Comparison of ENCODE assay signal across 1 cellular context in the genomic region with DNA sequence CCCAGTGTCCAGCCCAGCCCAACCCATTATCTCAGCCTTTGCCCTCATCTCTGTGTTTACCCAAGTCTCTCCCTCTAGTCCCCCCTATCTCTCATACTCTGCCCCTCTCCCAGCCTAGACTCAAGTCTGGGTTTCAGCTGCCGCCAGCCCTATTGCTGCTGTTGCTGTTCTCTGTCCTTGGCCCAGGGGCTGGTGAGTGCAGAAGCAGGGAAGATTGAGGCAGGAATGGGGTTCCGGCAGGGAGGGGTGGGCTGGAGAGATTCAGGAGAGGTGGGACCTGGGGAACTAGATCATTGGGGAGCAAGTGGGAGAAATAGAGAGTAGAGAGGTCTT.
TF ChIP-seq lines count a peak whose summit lies in the region.

No MANE protein-coding gene starts in this region.

TF ChIP-seq in HepG2, 621 proteins besides CTCF, POLR2A, EP300 and RAD21:
- TF ChIP-seq NONO (IDR thresholded peaks at IDR 0.05) (no peak), NONO (CRISPR knock-in tag; conservative IDR thresholded peaks at IDR 0.05) (0 out of 2 replicates have a peak, but pooled peaks have one; percentile 20), HNF4A (CRISPR knock-in tag; IDR thresholded peaks at IDR 0.05) (no peak), ZMYM3 (CRISPR knock-in tag; IDR thresholded peaks at IDR 0.05) (0 out of 2 replicates have a peak, but pooled peaks have one; percentile 15), ADNP (CRISPR knock-in tag; IDR thresholded peaks at IDR 0.05) (no peak), NR2C2 (CRISPR knock-in tag; IDR thresholded peaks at IDR 0.05; ENCODE audit: borderline replicate concordance) (peak; percentile 33; the same call in 1 of the 2 replicates), HDAC1 (CRISPR knock-in tag; IDR thresholded peaks at IDR 0.05) (0 out of 2 replicates have a peak, but pooled peaks have one; percentile 17), ARID2 (CRISPR knock-in tag; IDR thresholded peaks at IDR 0.05; ENCODE audit: borderline replicate concordance) (no peak), ZNF598 (CRISPR knock-in tag; IDR thresholded peaks at IDR 0.05; ENCODE audit: borderline replicate concordance) (0 out of 2 replicates have a peak, but pooled peaks have one; percentile 34), ZNF292 (CRISPR knock-in tag; IDR thresholded peaks at IDR 0.05; ENCODE audit: borderline replicate concordance, low read depth) (peak; percentile 41; the same call in 1 of the 2 replicates), NRL (CRISPR knock-in tag; IDR thresholded peaks at IDR 0.05; ENCODE audit: borderline replicate concordance) (no peak), ZBTB1 (CRISPR knock-in tag; IDR thresholded peaks at IDR 0.05; ENCODE audit: borderline replicate concordance) (no peak), ZNF282 (IDR thresholded peaks at IDR 0.05; ENCODE audit: partially characterized antibody) (no peak), ZZZ3 (CRISPR knock-in tag; IDR thresholded peaks at IDR 0.05; ENCODE audit: borderline replicate concordance) (no peak), ZNF234 (CRISPR knock-in tag; conservative IDR thresholded peaks at IDR 0.05) (no peak), PITX1 (CRISPR knock-in tag; IDR thresholded peaks at IDR 0.05) (peak; percentile 47; the same call in 1 of the 2 replicates), ZNF256 (CRISPR knock-in tag; conservative IDR thresholded peaks at IDR 0.05) (no peak), ETV5 (CRISPR knock-in tag; IDR thresholded peaks at IDR 0.05; ENCODE audit: borderline replicate concordance) (no peak), BORCS8-MEF2B (CRISPR knock-in tag; IDR thresholded peaks at IDR 0.05) (no peak), MEF2D (CRISPR knock-in tag; IDR thresholded peaks at IDR 0.05) (peak; percentile 23; the same call in 1 of the 2 replicates), ATM (IDR thresholded peaks at IDR 0.05; ENCODE audit: borderline replicate concordance) (no peak), SNAPC2 (CRISPR knock-in tag; IDR thresholded peaks at IDR 0.05) (no peak), MBNL3 (CRISPR knock-in tag; conservative IDR thresholded peaks at IDR 0.05) (no peak), ZFP62 (CRISPR knock-in tag; IDR thresholded peaks at IDR 0.05) (no peak), ZNF44 (CRISPR knock-in tag; IDR thresholded peaks at IDR 0.05) (no peak), BCL6 (CRISPR knock-in tag; IDR thresholded peaks at IDR 0.05) (no peak), ZNF207 (IDR thresholded peaks at IDR 0.05; ENCODE audit: borderline replicate concordance) (no peak), EZH2 (conservative IDR thresholded peaks at IDR 0.05; ENCODE audit: low read depth, low read length) (no peak), HOXA7 (CRISPR knock-in tag; IDR thresholded peaks at IDR 0.05) (no peak), AKAP8 (CRISPR knock-in tag; IDR thresholded peaks at IDR 0.05) (no peak), ZC3H4 (CRISPR knock-in tag; IDR thresholded peaks at IDR 0.05; ENCODE audit: borderline replicate concordance) (no peak), ZNF75D (CRISPR knock-in tag; IDR thresholded peaks at IDR 0.05; ENCODE audit: borderline replicate concordance) (no peak), ARNT (IDR thresholded peaks at IDR 0.05) (no peak), ZNF746 (CRISPR knock-in tag; IDR thresholded peaks at IDR 0.05) (no peak)
- TF ChIP-seq, protein P1, sequence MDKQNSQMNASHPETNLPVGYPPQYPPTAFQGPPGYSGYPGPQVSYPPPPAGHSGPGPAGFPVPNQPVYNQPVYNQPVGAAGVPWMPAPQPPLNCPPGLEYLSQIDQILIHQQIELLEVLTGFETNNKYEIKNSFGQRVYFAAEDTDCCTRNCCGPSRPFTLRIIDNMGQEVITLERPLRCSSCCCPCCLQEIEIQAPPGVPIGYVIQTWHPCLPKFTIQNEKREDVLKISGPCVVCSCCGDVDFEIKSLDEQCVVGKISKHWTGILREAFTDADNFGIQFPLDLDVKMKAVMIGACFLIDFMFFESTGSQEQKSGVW (CRISPR knock-in tag; IDR thresholded peaks at IDR 0.05; ENCODE audit: borderline replicate concordance) = no peak
- TF ChIP-seq, protein P2, sequence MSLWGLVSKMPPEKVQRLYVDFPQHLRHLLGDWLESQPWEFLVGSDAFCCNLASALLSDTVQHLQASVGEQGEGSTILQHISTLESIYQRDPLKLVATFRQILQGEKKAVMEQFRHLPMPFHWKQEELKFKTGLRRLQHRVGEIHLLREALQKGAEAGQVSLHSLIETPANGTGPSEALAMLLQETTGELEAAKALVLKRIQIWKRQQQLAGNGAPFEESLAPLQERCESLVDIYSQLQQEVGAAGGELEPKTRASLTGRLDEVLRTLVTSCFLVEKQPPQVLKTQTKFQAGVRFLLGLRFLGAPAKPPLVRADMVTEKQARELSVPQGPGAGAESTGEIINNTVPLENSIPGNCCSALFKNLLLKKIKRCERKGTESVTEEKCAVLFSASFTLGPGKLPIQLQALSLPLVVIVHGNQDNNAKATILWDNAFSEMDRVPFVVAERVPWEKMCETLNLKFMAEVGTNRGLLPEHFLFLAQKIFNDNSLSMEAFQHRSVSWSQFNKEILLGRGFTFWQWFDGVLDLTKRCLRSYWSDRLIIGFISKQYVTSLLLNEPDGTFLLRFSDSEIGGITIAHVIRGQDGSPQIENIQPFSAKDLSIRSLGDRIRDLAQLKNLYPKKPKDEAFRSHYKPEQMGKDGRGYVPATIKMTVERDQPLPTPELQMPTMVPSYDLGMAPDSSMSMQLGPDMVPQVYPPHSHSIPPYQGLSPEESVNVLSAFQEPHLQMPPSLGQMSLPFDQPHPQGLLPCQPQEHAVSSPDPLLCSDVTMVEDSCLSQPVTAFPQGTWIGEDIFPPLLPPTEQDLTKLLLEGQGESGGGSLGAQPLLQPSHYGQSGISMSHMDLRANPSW (CRISPR knock-in tag; IDR thresholded peaks at IDR 0.05; ENCODE audit: borderline replicate concordance) = no peak
- TF ChIP-seq, protein P3, sequence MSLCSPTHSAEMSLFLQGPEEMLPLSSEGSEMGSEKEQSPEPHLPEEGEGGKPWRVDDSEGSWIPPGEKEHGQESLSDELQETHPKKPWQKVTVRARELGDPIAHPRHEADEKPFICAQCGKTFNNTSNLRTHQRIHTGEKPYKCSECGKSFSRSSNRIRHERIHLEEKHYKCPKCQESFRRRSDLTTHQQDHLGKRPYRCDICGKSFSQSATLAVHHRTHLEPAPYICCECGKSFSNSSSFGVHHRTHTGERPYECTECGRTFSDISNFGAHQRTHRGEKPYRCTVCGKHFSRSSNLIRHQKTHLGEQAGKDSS (CRISPR knock-in tag; IDR thresholded peaks at IDR 0.05; ENCODE audit: borderline replicate concordance, low read depth) = no peak
- TF ChIP-seq, protein P4, sequence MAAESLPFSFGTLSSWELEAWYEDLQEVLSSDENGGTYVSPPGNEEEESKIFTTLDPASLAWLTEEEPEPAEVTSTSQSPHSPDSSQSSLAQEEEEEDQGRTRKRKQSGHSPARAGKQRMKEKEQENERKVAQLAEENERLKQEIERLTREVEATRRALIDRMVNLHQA (CRISPR knock-in tag; IDR thresholded peaks at IDR 0.05) = no peak
- TF ChIP-seq, protein P5, sequence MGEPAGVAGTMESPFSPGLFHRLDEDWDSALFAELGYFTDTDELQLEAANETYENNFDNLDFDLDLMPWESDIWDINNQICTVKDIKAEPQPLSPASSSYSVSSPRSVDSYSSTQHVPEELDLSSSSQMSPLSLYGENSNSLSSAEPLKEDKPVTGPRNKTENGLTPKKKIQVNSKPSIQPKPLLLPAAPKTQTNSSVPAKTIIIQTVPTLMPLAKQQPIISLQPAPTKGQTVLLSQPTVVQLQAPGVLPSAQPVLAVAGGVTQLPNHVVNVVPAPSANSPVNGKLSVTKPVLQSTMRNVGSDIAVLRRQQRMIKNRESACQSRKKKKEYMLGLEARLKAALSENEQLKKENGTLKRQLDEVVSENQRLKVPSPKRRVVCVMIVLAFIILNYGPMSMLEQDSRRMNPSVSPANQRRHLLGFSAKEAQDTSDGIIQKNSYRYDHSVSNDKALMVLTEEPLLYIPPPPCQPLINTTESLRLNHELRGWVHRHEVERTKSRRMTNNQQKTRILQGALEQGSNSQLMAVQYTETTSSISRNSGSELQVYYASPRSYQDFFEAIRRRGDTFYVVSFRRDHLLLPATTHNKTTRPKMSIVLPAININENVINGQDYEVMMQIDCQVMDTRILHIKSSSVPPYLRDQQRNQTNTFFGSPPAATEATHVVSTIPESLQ (CRISPR knock-in tag; conservative IDR thresholded peaks at IDR 0.05) = no peak
- TF ChIP-seq, protein P6, sequence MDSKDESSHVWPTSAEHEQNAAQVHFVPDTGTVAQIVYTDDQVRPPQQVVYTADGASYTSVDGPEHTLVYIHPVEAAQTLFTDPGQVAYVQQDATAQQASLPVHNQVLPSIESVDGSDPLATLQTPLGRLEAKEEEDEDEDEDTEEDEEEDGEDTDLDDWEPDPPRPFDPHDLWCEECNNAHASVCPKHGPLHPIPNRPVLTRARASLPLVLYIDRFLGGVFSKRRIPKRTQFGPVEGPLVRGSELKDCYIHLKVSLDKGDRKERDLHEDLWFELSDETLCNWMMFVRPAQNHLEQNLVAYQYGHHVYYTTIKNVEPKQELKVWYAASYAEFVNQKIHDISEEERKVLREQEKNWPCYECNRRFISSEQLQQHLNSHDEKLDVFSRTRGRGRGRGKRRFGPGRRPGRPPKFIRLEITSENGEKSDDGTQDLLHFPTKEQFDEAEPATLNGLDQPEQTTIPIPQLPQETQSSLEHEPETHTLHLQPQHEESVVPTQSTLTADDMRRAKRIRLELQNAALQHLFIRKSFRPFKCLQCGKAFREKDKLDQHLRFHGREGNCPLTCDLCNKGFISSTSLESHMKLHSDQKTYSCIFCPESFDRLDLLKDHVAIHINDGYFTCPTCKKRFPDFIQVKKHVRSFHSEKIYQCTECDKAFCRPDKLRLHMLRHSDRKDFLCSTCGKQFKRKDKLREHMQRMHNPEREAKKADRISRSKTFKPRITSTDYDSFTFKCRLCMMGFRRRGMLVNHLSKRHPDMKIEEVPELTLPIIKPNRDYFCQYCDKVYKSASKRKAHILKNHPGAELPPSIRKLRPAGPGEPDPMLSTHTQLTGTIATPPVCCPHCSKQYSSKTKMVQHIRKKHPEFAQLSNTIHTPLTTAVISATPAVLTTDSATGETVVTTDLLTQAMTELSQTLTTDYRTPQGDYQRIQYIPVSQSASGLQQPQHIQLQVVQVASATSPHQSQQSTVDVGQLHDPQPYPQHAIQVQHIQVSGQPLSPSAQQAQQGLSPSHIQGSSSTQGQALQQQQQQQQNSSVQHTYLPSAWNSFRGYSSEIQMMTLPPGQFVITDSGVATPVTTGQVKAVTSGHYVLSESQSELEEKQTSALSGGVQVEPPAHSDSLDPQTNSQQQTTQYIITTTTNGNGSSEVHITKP (CRISPR knock-in tag; IDR thresholded peaks at IDR 0.05; ENCODE audit: low read depth) = no peak
- TF ChIP-seq, protein P7, sequence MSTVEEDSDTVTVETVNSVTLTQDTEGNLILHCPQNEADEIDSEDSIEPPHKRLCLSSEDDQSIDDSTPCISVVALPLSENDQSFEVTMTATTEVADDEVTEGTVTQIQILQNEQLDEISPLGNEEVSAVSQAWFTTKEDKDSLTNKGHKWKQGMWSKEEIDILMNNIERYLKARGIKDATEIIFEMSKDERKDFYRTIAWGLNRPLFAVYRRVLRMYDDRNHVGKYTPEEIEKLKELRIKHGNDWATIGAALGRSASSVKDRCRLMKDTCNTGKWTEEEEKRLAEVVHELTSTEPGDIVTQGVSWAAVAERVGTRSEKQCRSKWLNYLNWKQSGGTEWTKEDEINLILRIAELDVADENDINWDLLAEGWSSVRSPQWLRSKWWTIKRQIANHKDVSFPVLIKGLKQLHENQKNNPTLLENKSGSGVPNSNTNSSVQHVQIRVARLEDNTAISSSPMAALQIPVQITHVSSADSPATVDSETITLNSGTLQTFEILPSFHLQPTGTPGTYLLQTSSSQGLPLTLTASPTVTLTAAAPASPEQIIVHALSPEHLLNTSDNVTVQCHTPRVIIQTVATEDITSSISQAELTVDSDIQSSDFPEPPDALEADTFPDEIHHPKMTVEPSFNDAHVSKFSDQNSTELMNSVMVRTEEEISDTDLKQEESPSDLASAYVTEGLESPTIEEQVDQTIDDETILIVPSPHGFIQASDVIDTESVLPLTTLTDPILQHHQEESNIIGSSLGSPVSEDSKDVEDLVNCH (CRISPR knock-in tag; IDR thresholded peaks at IDR 0.05) = no peak
- TF ChIP-seq, protein P8, sequence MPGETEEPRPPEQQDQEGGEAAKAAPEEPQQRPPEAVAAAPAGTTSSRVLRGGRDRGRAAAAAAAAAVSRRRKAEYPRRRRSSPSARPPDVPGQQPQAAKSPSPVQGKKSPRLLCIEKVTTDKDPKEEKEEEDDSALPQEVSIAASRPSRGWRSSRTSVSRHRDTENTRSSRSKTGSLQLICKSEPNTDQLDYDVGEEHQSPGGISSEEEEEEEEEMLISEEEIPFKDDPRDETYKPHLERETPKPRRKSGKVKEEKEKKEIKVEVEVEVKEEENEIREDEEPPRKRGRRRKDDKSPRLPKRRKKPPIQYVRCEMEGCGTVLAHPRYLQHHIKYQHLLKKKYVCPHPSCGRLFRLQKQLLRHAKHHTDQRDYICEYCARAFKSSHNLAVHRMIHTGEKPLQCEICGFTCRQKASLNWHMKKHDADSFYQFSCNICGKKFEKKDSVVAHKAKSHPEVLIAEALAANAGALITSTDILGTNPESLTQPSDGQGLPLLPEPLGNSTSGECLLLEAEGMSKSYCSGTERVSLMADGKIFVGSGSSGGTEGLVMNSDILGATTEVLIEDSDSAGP (CRISPR knock-in tag; IDR thresholded peaks at IDR 0.05; ENCODE audit: borderline replicate concordance) = peak; percentile 30; the same call in 1 of the 2 replicates
- TF ChIP-seq, protein P9, sequence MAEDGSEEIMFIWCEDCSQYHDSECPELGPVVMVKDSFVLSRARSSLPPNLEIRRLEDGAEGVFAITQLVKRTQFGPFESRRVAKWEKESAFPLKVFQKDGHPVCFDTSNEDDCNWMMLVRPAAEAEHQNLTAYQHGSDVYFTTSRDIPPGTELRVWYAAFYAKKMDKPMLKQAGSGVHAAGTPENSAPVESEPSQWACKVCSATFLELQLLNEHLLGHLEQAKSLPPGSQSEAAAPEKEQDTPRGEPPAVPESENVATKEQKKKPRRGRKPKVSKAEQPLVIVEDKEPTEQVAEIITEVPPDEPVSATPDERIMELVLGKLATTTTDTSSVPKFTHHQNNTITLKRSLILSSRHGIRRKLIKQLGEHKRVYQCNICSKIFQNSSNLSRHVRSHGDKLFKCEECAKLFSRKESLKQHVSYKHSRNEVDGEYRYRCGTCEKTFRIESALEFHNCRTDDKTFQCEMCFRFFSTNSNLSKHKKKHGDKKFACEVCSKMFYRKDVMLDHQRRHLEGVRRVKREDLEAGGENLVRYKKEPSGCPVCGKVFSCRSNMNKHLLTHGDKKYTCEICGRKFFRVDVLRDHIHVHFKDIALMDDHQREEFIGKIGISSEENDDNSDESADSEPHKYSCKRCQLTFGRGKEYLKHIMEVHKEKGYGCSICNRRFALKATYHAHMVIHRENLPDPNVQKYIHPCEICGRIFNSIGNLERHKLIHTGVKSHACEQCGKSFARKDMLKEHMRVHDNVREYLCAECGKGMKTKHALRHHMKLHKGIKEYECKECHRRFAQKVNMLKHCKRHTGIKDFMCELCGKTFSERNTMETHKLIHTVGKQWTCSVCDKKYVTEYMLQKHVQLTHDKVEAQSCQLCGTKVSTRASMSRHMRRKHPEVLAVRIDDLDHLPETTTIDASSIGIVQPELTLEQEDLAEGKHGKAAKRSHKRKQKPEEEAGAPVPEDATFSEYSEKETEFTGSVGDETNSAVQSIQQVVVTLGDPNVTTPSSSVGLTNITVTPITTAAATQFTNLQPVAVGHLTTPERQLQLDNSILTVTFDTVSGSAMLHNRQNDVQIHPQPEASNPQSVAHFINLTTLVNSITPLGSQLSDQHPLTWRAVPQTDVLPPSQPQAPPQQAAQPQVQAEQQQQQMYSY (CRISPR knock-in tag; IDR thresholded peaks at IDR 0.05) = no peak
TF ChIP-seq in HepG2: peak in this region for 9.
